In genomic region chr10:65518379-65518778, GRCh38 we compare ENCODE assay signal across 24 cellular contexts.
DNase-seq lines count a peak whose midpoint lies in the region; ATAC-seq and TF ChIP-seq lines count a peak whose summit lies in the region.
"Had no signal": no experiment of that assay in that cellular context is flagged by ENCODE, and none has a peak within 500 bp of the region (broad histone marks: within the 10 kb centered on the region; RNA-seq: fewer than 3 reads in every experiment).

No MANE protein-coding gene starts in this region.

- POLR2A ChIA-PET in HEK293 (lab: Yijun Ruan, JAX): no interaction called here

- no peaks in the 10 kb centered on the region for H3K27me3 ChIP-seq in hepatocyte
- H3K27me3 ChIP-seq in smooth muscle cell (ENCODE audit: low read depth): no peaks in the 10 kb centered on the region
- H3K27me3 ChIP-seq: body of pancreas, left lung, SJCRH30 had no signal

- H3K27ac ChIP-seq in HEK293 (ENCODE audit: extremely low read depth, low read depth, low read length): no peak overlapping the region
- peak overlapping the region; percentile 6 for H3K27ac ChIP-seq in hepatocyte
- peak overlapping the region; percentile 99 for H3K27ac ChIP-seq in smooth muscle cell (ENCODE audit: low read depth)
- H3K27ac ChIP-seq: body of pancreas, coronary artery, left lung, SJCRH30, thoracic aorta had no signal

- no peaks in the 10 kb centered on the region for H3K79me2 ChIP-seq in hepatocyte
- H3K79me2 ChIP-seq in smooth muscle cell (ENCODE audit: low read depth): no peaks in the 10 kb centered on the region

- TF ChIP-seq CTCF in HEK293 (tag by site-specific recombination; IDR thresholded peaks at IDR 0.05): no peak
- no peak for TF ChIP-seq CTCF in hepatocyte (IDR thresholded peaks at IDR 0.05; ENCODE audit: poor library complexity)
- TF ChIP-seq CTCF in smooth muscle cell (IDR thresholded peaks at IDR 0.05; ENCODE audit: borderline replicate concordance, insufficient read depth, poor library complexity, severe bottlenecking): no peak

- CTCF ChIA-PET in HEK293 (lab: Yijun Ruan, JAX): interaction anchor here (0.8 kb wide), 1 partner anchor 1541 kb away, joined by 5 read pairs; no protein-coding TSS in a partner anchor

- no peak for TF ChIP-seq POLR2A in GM18505 (IDR thresholded peaks at IDR 0.05; ENCODE audit: borderline replicate concordance, extremely low read depth, insufficient read depth, insufficient read length)

- no peaks in the 10 kb centered on the region for H4K20me1 ChIP-seq in hepatocyte (ENCODE audit: insufficient read depth, poor library complexity, severe bottlenecking)
- H4K20me1 ChIP-seq in smooth muscle cell (ENCODE audit: low read depth): no peaks in the 10 kb centered on the region

- H3K4me2 ChIP-seq in hepatocyte (no peak overlapping the region), smooth muscle cell (peak overlapping the region; percentile 47)

- no peaks in the 10 kb centered on the region for H3K9me2 ChIP-seq in hepatocyte (replicated peaks; ENCODE audit: insufficient read depth)

- ATAC-seq in GM18505 (IDR thresholded peaks at IDR 0.05; ENCODE audit: unreplicated experiment): no peak
- ATAC-seq in GM19328 (IDR thresholded peaks at IDR 0.05; ENCODE audit: unreplicated experiment): no peak
- ATAC-seq: activated T-helper 17 cell treated with anti-CD3 and anti-CD28 coated beads, Interleukin-2, amount 50 U/mL, for 72 hours; body of pancreas; GM12878; left lung; stimulated activated naive B cell treated with anti-CD40 and anti-IgM and Interleukin-4, amounts not matched to agents 10 μg/mL and 1 μg/mL and 100 μg/mL, for 72 hours had no signal

- H3K36me3 ChIP-seq in HEK293 (ENCODE audit: control insufficient read depth in 2 of 2, insufficient read depth in 1 of 2, low read length in 2 of 2) (no peaks in the 10 kb centered on the region), hepatocyte (replicated peaks; ENCODE audit: insufficient read depth, low read depth) (no peaks in the 10 kb centered on the region), smooth muscle cell (ENCODE audit: low read depth) (no peaks in the 10 kb centered on the region)
- H3K36me3 ChIP-seq: left lung, SJCRH30, thoracic aorta had no signal

- H3K4me1 ChIP-seq in HEK293 (ENCODE audit: control insufficient read depth, insufficient read depth, low read length) (no peaks in the 10 kb centered on the region), hepatocyte (ENCODE audit: insufficient read depth) (no peaks in the 10 kb centered on the region), smooth muscle cell (ENCODE audit: low read depth) (peaks cover 4% of the 10 kb centered on the region)
- H3K4me1 ChIP-seq: body of pancreas, left lung, SJCRH30 had no signal

- H3K4me3 ChIP-seq in HEK293 (ENCODE audit: low read depth, low read length) (no peak overlapping the region), hepatocyte (no peak overlapping the region), smooth muscle cell (no peak overlapping the region)
- H3K4me3 ChIP-seq: body of pancreas, coronary artery, GM12878, left lung, SJCRH30, thoracic aorta had no signal

- H3K9ac ChIP-seq in smooth muscle cell (ENCODE audit: low read depth): peak overlapping the region; percentile 84

- DNase-seq in T1000 (lab: John Stamatoyannopoulos, UW) (peak; percentile 2), hepatocyte (ENCODE audit: low spot score) (no peak), smooth muscle cell (lab: John Stamatoyannopoulos, UW; ENCODE audit: unreplicated experiment) (no peak), cerebellar nuclear complex (lab: John Stamatoyannopoulos, UW) (no peak)
- DNase-seq: activated CD4-positive, alpha-beta T cell treated with anti-CD3 and anti-CD28 coated beads for 4 hours; activated naive CD8-positive, alpha-beta T cell treated with anti-CD3 and anti-CD28 coated beads for 36 hours; body of pancreas; CD4-positive, alpha-beta memory T cell; DMS79; endodermal cell; left lung; NCI-H2081; SJCRH30; small intestine; stimulated activated CD4-positive, alpha-beta T cell treated with anti-CD3 and anti-CD28 coated beads, Interleukin-2, amount 100 ng/mL, for 48 hours; stimulated activated naive B cell treated with anti-CD40 and anti-IgM and Interleukin-4, amounts not matched to agents 10 μg/mL and 1 μg/mL and 100 μg/mL, for 72 hours; T-helper 1 cell had no signal

- H2AFZ ChIP-seq in hepatocyte: no peak overlapping the region
- H2AFZ ChIP-seq in smooth muscle cell (ENCODE audit: low read depth): peak overlapping the region; percentile 68

- peaks cover 3% of the 10 kb centered on the region for H3F3A ChIP-seq in smooth muscle cell (ENCODE audit: low read depth)

- 67% methylated on average over 4 of the region's 4 CpGs for WGBS in hepatocyte (ENCODE audit: low lambda C conversion rate, missing lambda C conversion rate)
- 27% methylated on average over 4 of the region's 4 CpGs for WGBS in smooth muscle cell (ENCODE audit: low lambda C conversion rate)

- H3K9me3 ChIP-seq in HEK293 (ENCODE audit: control insufficient read depth, insufficient read depth, low read depth, low read length): no peaks in the 10 kb centered on the region
- H3K9me3 ChIP-seq in hepatocyte (ENCODE audit: low read depth): no peaks in the 10 kb centered on the region
- H3K9me3 ChIP-seq in smooth muscle cell (replicated peaks; ENCODE audit: low read depth): no peaks in the 10 kb centered on the region
- H3K9me3 ChIP-seq: body of pancreas, left lung, SJCRH30, thoracic aorta had no signal

TF ChIP-seq in HEK293, 187 proteins besides CTCF, POLR2A, EP300 and RAD21:
- TF ChIP-seq, protein P1, sequence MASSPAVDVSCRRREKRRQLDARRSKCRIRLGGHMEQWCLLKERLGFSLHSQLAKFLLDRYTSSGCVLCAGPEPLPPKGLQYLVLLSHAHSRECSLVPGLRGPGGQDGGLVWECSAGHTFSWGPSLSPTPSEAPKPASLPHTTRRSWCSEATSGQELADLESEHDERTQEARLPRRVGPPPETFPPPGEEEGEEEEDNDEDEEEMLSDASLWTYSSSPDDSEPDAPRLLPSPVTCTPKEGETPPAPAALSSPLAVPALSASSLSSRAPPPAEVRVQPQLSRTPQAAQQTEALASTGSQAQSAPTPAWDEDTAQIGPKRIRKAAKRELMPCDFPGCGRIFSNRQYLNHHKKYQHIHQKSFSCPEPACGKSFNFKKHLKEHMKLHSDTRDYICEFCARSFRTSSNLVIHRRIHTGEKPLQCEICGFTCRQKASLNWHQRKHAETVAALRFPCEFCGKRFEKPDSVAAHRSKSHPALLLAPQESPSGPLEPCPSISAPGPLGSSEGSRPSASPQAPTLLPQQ (tag by site-specific recombination; IDR thresholded peaks at IDR 0.05): peak; percentile 38; the same call in 1 of the 2 replicates
- no peak for TF ChIP-seq PBX3 (CRISPR knock-in tag; IDR thresholded peaks at IDR 0.05)
- no peak for TF ChIP-seq ZNF48 (tag by site-specific recombination; IDR thresholded peaks at IDR 0.05)
- TF ChIP-seq, protein P2, sequence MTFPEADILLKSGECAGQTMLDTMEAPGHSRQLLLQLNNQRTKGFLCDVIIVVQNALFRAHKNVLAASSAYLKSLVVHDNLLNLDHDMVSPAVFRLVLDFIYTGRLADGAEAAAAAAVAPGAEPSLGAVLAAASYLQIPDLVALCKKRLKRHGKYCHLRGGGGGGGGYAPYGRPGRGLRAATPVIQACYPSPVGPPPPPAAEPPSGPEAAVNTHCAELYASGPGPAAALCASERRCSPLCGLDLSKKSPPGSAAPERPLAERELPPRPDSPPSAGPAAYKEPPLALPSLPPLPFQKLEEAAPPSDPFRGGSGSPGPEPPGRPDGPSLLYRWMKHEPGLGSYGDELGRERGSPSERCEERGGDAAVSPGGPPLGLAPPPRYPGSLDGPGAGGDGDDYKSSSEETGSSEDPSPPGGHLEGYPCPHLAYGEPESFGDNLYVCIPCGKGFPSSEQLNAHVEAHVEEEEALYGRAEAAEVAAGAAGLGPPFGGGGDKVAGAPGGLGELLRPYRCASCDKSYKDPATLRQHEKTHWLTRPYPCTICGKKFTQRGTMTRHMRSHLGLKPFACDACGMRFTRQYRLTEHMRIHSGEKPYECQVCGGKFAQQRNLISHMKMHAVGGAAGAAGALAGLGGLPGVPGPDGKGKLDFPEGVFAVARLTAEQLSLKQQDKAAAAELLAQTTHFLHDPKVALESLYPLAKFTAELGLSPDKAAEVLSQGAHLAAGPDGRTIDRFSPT (tag by site-specific recombination; IDR thresholded peaks at IDR 0.05): no peak
- TF ChIP-seq ATF2 (tag by site-specific recombination; IDR thresholded peaks at IDR 0.05; ENCODE audit: low read depth): 0 out of 2 replicates have a peak, but pooled peaks have one; percentile 14
- no peak for TF ChIP-seq REPIN1 (tag by site-specific recombination; IDR thresholded peaks at IDR 0.05; ENCODE audit: low read depth)
- TF ChIP-seq OSR2 (tag by site-specific recombination; IDR thresholded peaks at IDR 0.05): no peak
- peak; percentile 39; the same call in 1 of the 2 replicates for TF ChIP-seq ZNF366 (tag by site-specific recombination; conservative IDR thresholded peaks at IDR 0.05)
